Comparison of ENCODE assay signal across 21 cellular contexts in genomic region chr14:104576607-104577332, GRCh38. TPM values are rescaled to one million over a fixed set of nuclear protein-coding genes. Genes with fewer than 3 reads are reported as not detected.
DNase-seq lines count a peak whose midpoint lies in the region; ATAC-seq, FAIRE-seq and TF ChIP-seq lines count a peak whose summit lies in the region.
"Had no signal": no experiment of that assay in that cellular context is flagged by ENCODE, and none has a peak within 500 bp of the region (broad histone marks: within the 10 kb centered on the region; RNA-seq: fewer than 3 reads in every experiment).

No MANE protein-coding gene starts in this region.

- H3K27ac ChIP-seq in Peyer's patch (peak overlapping the region in 2 of 4 donors; percentile 50 to 60), testis (no peak overlapping the region)
- H3K27ac ChIP-seq: gastrocnemius medialis, sigmoid colon, thyroid gland had no signal

- H3K36me3 Mint-ChIP-seq in nephron (ENCODE audit: low read depth): no peaks in the 10 kb centered on the region
- H3K36me3 Mint-ChIP-seq: memory B cell, T-cell had no signal

- no peak for FAIRE-seq in GM19239 (lab: Jason Lieb, UNC)

- ATAC-seq in GM18520 (IDR thresholded peaks at IDR 0.05; ENCODE audit: unreplicated experiment): no peak
- ATAC-seq: gastrocnemius medialis, T-cell had no signal

- WGBS in testis, 2 donors: 68 to 71% methylated on average over 18 of the region's 18 CpGs

- H3K4me3 Mint-ChIP-seq in nephron: peak overlapping the region in 1 of 3 experiments; percentile 5
- H3K4me3 Mint-ChIP-seq: memory B cell, T-cell had no signal

- no peaks in the 10 kb centered on the region for H3K27me3 ChIP-seq in Peyer's patch
- H3K27me3 ChIP-seq in testis: no peaks in the 10 kb centered on the region
- H3K27me3 ChIP-seq: adrenal gland, gastrocnemius medialis, thyroid gland had no signal

- H3K36me3 ChIP-seq in Peyer's patch (no peaks in the 10 kb centered on the region), testis (ENCODE audit: low read depth, missing control alignments) (no peaks in the 10 kb centered on the region)
- H3K36me3 ChIP-seq: adrenal gland, gastrocnemius medialis, sigmoid colon, thyroid gland had no signal

- peak; percentile 9 for DNase-seq in ELR (ENCODE audit: low read depth)
- DNase-seq in Peyer's patch: peak in 2 of 3 donors; percentile 69 to 78
- peak; percentile 22 for DNase-seq in fibroblast of the aortic adventitia (ENCODE audit: low read depth)
- DNase-seq in testis: no peak
- no peak for DNase-seq in GM19239 (ENCODE audit: insufficient read length, low spot score)
- no peak for DNase-seq in SHP77 (lab: John Stamatoyannopoulos, UW)
- DNase-seq: activated CD8-positive, alpha-beta memory T cell treated with anti-CD3 and anti-CD28 coated beads for 24 hours; adrenal gland; AML-193; central memory CD4-positive, alpha-beta T cell; gastrocnemius medialis; MV-4-11; occipital lobe; sigmoid colon; stimulated activated CD4-positive, alpha-beta T cell treated with anti-CD3 and anti-CD28 coated beads, Interleukin-2, amount 100 ng/mL, for 48 hours; T-cell; thyroid gland had no signal

- H3K4me3 ChIP-seq in Peyer's patch (no peak overlapping the region), fibroblast of the aortic adventitia (ENCODE audit: low read depth, low read length) (no peak overlapping the region), testis (no peak overlapping the region)
- H3K4me3 ChIP-seq: adrenal gland, gastrocnemius medialis, sigmoid colon, thyroid gland had no signal

- TF ChIP-seq POLR2A in Peyer's patch (IDR thresholded peaks at IDR 0.05) (no peak), testis (IDR thresholded peaks at IDR 0.05) (no peak)

- TF ChIP-seq CTCF in Peyer's patch (IDR thresholded peaks at IDR 0.05): no peak
- TF ChIP-seq CTCF in fibroblast of the aortic adventitia (IDR thresholded peaks at IDR 0.05; ENCODE audit: insufficient read depth, low read length): no peak
- TF ChIP-seq CTCF in nephron (IDR thresholded peaks at IDR 0.05; ENCODE audit: unreplicated experiment in 3 of 3): no peak
- no peak for TF ChIP-seq CTCF in testis (IDR thresholded peaks at IDR 0.05)

- no peaks in the 10 kb centered on the region for H3K9me3 Mint-ChIP-seq in nephron
- H3K9me3 Mint-ChIP-seq: memory B cell, T-cell had no signal

- H3K4me1 ChIP-seq in Peyer's patch: peaks cover 0 to 19% (median 2%) of the 10 kb centered on the region in 4 donors
- H3K4me1 ChIP-seq in testis: peaks cover 8% of the 10 kb centered on the region

- peaks cover 21% of the 10 kb centered on the region for H3K27me3 Mint-ChIP-seq in nephron (ENCODE audit: low read depth)

- H3K9me3 ChIP-seq in Peyer's patch: no peaks in the 10 kb centered on the region
- H3K9me3 ChIP-seq in testis: no peaks in the 10 kb centered on the region
- H3K9me3 ChIP-seq: adrenal gland, gastrocnemius medialis, sigmoid colon, thyroid gland had no signal

- peaks cover 52% of the 10 kb centered on the region for H3K4me1 Mint-ChIP-seq in nephron
- H3K4me1 Mint-ChIP-seq: memory B cell had no signal

- H3K27ac Mint-ChIP-seq in nephron: peak overlapping the region; percentile 73 to 87 (median 74)
- H3K27ac Mint-ChIP-seq: memory B cell, T-cell had no signal

- intact Hi-C loops in testis (cut with DNase I; ENCODE audit: low total_unique reads): no loop called here

RNA-seq across cellular contexts. Expression of gene C14orf180, which starts 2.8 kb away (rescaled TPM):
- total RNA-seq in Peyer's patch: under 1 TPM in 1 of 4 donors, not detected in 3; 0.70 TPM
- total RNA-seq in fibroblast of the aortic adventitia (ENCODE audit: low replicate concordance): not detected in 2 replicates
- under 1 TPM in 1 of 2 donors, not detected in 1; 0.16 TPM for total RNA-seq in testis
- 0.86 TPM for polyA plus RNA-seq in testis (ENCODE audit: insufficient read depth, low read depth, low replicate concordance)
- total RNA-seq: occipital lobe, RPMI7951, T-cell had no signal

RNA-seq across cellular contexts. Expression of gene TMEM179, which starts 27.8 kb away (rescaled TPM):
- total RNA-seq in Peyer's patch: 1 to 10 TPM in 2 of 4 donors, under 1 TPM in 1, not detected in 1; 0.54 to 3.1 (median 1.7) TPM
- not detected in 2 replicates for total RNA-seq in fibroblast of the aortic adventitia (ENCODE audit: low replicate concordance)
- total RNA-seq in testis: 10 to 100 TPM in 1 of 2 donors, 1 to 10 TPM in 1; 9.8 to 12.1 TPM
- polyA plus RNA-seq in testis (ENCODE audit: insufficient read depth, low read depth, low replicate concordance): 4.9 TPM
- total RNA-seq: gastrocnemius medialis, RPMI7951, T-cell had no signal

Comparison
In these comparisons a context has a peak if more than half of its experiments do, and no peak if none do; other contexts are left out.
1. DNase-seq: peak in ELR (single experiment), Peyer's patch (2 of 3) and fibroblast of the aortic adventitia (single experiment); none in testis (single experiment), GM19239 (single experiment) and SHP77 (0 of 2).